In genomic region chr12:50221228-50222008, GRCh38 we compare ENCODE assay signal across 8 cellular contexts. TPM values are rescaled to one million over a fixed set of nuclear protein-coding genes. Genes with fewer than 3 reads are reported as not detected.
DNase-seq lines count a peak whose midpoint lies in the region; ATAC-seq, FAIRE-seq and TF ChIP-seq lines count a peak whose summit lies in the region.

No MANE protein-coding gene starts in this region.

- intact Hi-C loops in breast epithelium (cut with DNase I; ENCODE audit: low total_unique reads), result no loop called here
- intact Hi-C loops in lower leg skin (cut with DNase I; ENCODE audit: low total_unique reads), result no loop called here
- intact Hi-C loops in CD14-positive monocyte (cut with micrococcal nuclease), result no loop called here

- H3K36me3 ChIP-seq in breast epithelium, result no peaks in the 10 kb centered on the region

- H3K27me3 Mint-ChIP-seq in CD14-positive monocyte (ENCODE audit: low read depth in 3 of 3), result peaks cover 0 to 4% (median 0%) of the 10 kb centered on the region in 3 donors

- TF ChIP-seq POLR2A in breast epithelium (IDR thresholded peaks at IDR 0.05) (peak; percentile 13), lower leg skin (IDR thresholded peaks at IDR 0.05) (no peak)

- H3K4me3 ChIP-seq in breast epithelium, result peak overlapping the region; percentile 51 to 68 (median 55)
- peak overlapping the region; percentile 32 for H3K4me3 ChIP-seq in lower leg skin (ENCODE audit: low read depth, poor library complexity, severe bottlenecking)

- H3K27ac Mint-ChIP-seq in CD14-positive monocyte, result no peak overlapping the region

- no peak for TF ChIP-seq CTCF in GM13977 (IDR thresholded peaks at IDR 0.05; ENCODE audit: extremely low read depth, insufficient read depth, missing control alignments)
- no peak for TF ChIP-seq CTCF in breast epithelium (IDR thresholded peaks at IDR 0.05)
- no peak for TF ChIP-seq CTCF in lower leg skin (IDR thresholded peaks at IDR 0.05)
- no peak for TF ChIP-seq CTCF in CD14-positive monocyte (IDR thresholded peaks at IDR 0.05)

- in situ Hi-C loops in GM13977 (cut with MboI; ENCODE audit: low pct_unique_long_range_greater_than_20kb, low sequenced_read_pairs, unreplicated experiment), result no loop called here

- DNase-seq in GM13977 (ENCODE audit: low spot score) (peak; percentile 27), NCI-H2107 treated with DMSO at 0.1 percent for 48 hours (lab: John Stamatoyannopoulos, UW; ENCODE audit: unreplicated experiment) (peak; percentile 93), breast epithelium (ENCODE audit: low spot score in 2 of 2) (no peak), lower leg skin (ENCODE audit: low spot score in 2 of 2) (no peak), CD14-positive monocyte (ENCODE audit: low spot score) (no peak)
- no peak for DNase-seq in activated T-cell treated with anti-CD3 and anti-CD28 coated beads, Interleukin-2, amount 50 U/mL, for 1 hour

- no peaks in the 10 kb centered on the region for H3K9me3 Mint-ChIP-seq in CD14-positive monocyte

- no peak for ATAC-seq in HG03095 (IDR thresholded peaks at IDR 0.05; ENCODE audit: unreplicated experiment)

- H3K4me1 ChIP-seq in breast epithelium, result no peaks in the 10 kb centered on the region

- peaks cover 14% of the 10 kb centered on the region for H3K4me1 Mint-ChIP-seq in CD14-positive monocyte

- 5% methylated on average over 9 of the region's 9 CpGs for WGBS in lower leg skin, 2 donors

- peak; percentile 74 for FAIRE-seq in A204.1 (lab: Jason Lieb, UNC)

- no peaks in the 10 kb centered on the region for H3K36me3 Mint-ChIP-seq in CD14-positive monocyte

- peak overlapping the region; percentile 81 to 87 for H3K27ac ChIP-seq in breast epithelium

- no peaks in the 10 kb centered on the region for H3K9me3 ChIP-seq in breast epithelium

- no peak overlapping the region for H3K4me3 Mint-ChIP-seq in CD14-positive monocyte

- no peaks in the 10 kb centered on the region for H3K27me3 ChIP-seq in breast epithelium

RNA-seq across cellular contexts. Expression of gene CERS5, which starts 54.2 kb away (rescaled TPM):
- total RNA-seq in breast epithelium, result 10 to 100 TPM; 25.0 to 40.1 (median 32.4) TPM
- total RNA-seq in lower leg skin, result 10 to 100 TPM; 31.8 to 34.5 (median 32.5) TPM
- polyA plus RNA-seq in CD14-positive monocyte, result 10 to 100 TPM; 38.7 to 44.4 TPM

Comparison
In these comparisons a context has a peak if more than half of its experiments do, and no peak if none do; other contexts are left out.
1. DNase-seq: peak in GM13977 (single experiment) and NCI-H2107 treated with DMSO at 0.1 percent for 48 hours (single experiment); none in breast epithelium (0 of 2), lower leg skin (0 of 2), CD14-positive monocyte (single experiment) and activated T-cell treated with anti-CD3 and anti-CD28 coated beads, Interleukin-2, amount 50 U/mL, for 1 hour (single experiment).